Comparison of ENCODE assay signal across 18 cellular contexts in genomic region chr7:50371551-50372021, GRCh38.
A peak's percentile ranks its signal among the peaks of the same experiment; 100 is the strongest.
DNase-seq lines count a peak whose midpoint lies in the region; ATAC-seq lines count a peak whose summit lies in the region.
"Had no signal": no experiment of that assay in that cellular context is flagged by ENCODE, and none has a peak within 500 bp of the region (broad histone marks: within the 10 kb centered on the region; RNA-seq: fewer than 3 reads in every experiment).

No MANE protein-coding gene starts in this region.

- peak; percentile 53 to 56 for ATAC-seq in activated naive CD4-positive, alpha-beta T cell treated with anti-CD3 and anti-CD28 coated beads, Interleukin-2, amount 50 U/mL, for 72 hours
- ATAC-seq in stimulated activated effector memory CD8-positive, alpha-beta T cell treated with anti-CD3 and anti-CD28 coated beads, Interleukin-12 subunit alpha, Interleukin-12 subunit beta, amount 100 ng/mL, for 72 hours = peak; percentile 71
- ATAC-seq in HG03442 (IDR thresholded peaks at IDR 0.05; ENCODE audit: unreplicated experiment) = no peak
- ATAC-seq: left colon had no signal

- H3K27ac Mint-ChIP-seq in activated CD4-positive, alpha-beta T cell treated with anti-CD3 and anti-CD28 coated beads, Interleukin-2, amount 10 ng/mL, durations not matched to agents 7 days and 5 days = peak overlapping the region; percentile 81
- peak overlapping the region; percentile 82 for H3K27ac Mint-ChIP-seq in T-helper 1 cell treated with Interleukin-12 subunit alpha and Interleukin-12 subunit beta and Interleukin-4 antibody, amounts not matched to agents 30 μg/mL and 1 μg/mL, for 36 hours
- H3K27ac Mint-ChIP-seq in activated naive CD4-positive, alpha-beta T cell treated with anti-CD3 and anti-CD28 coated beads, Interleukin-2, amount 50 U/mL, for 72 hours = peak overlapping the region; percentile 81 to 98
- peak overlapping the region; percentile 97 for H3K27ac Mint-ChIP-seq in stimulated activated effector memory CD8-positive, alpha-beta T cell treated with anti-CD3 and anti-CD28 coated beads, Interleukin-12 subunit alpha, Interleukin-12 subunit beta, amount 100 ng/mL, for 72 hours
- H3K27ac Mint-ChIP-seq: HFFc6 had no signal

- H3K4me1 Mint-ChIP-seq in activated CD4-positive, alpha-beta T cell treated with anti-CD3 and anti-CD28 coated beads, Interleukin-2, amount 10 ng/mL, durations not matched to agents 7 days and 5 days = peaks cover 94% of the 10 kb centered on the region
- H3K4me1 Mint-ChIP-seq in T-helper 1 cell treated with Interleukin-12 subunit alpha and Interleukin-12 subunit beta and Interleukin-4 antibody, amounts not matched to agents 30 μg/mL and 1 μg/mL, for 36 hours (ENCODE audit: low read depth) = peaks cover 84% of the 10 kb centered on the region
- peaks cover 97% of the 10 kb centered on the region for H3K4me1 Mint-ChIP-seq in stimulated activated effector memory CD8-positive, alpha-beta T cell treated with anti-CD3 and anti-CD28 coated beads, Interleukin-12 subunit alpha, Interleukin-12 subunit beta, amount 100 ng/mL, for 72 hours

- peak; percentile 20 for DNase-seq in activated CD4-positive, alpha-beta T cell treated with anti-CD3 and anti-CD28 coated beads, Interleukin-2, amount 10 ng/mL, durations not matched to agents 7 days and 5 days
- no peak for DNase-seq in activated CD4-positive, alpha-beta T cell treated with anti-CD3 and anti-CD28 coated beads for 1 hour
- peak in 1 of 2 donors; percentile 14 for DNase-seq in activated naive CD4-positive, alpha-beta T cell treated with anti-CD3 and anti-CD28 coated beads, Interleukin-2, amount 50 U/mL, for 72 hours (ENCODE audit: low spot score in 2 of 2)
- DNase-seq in stimulated activated effector memory CD8-positive, alpha-beta T cell treated with anti-CD3 and anti-CD28 coated beads, Interleukin-12 subunit alpha, Interleukin-12 subunit beta, amount 100 ng/mL, for 72 hours (ENCODE audit: low spot score in 2 of 2) = no peak
- DNase-seq in GF-D8 (lab: John Stamatoyannopoulos, UW) (no peak), SIG-M5 (lab: John Stamatoyannopoulos, UW) (no peak)
- DNase-seq: HFFc6; Kasumi-1; left colon; NCI-H1105; NCI-H2171 treated with DMSO at 0.1 percent for 48 hours; NCI-H82; nucleus accumbens; Peyer's patch; stimulated activated naive CD4-positive, alpha-beta T cell; trophoblast cell had no signal

- H3K36me3 Mint-ChIP-seq in activated CD4-positive, alpha-beta T cell treated with anti-CD3 and anti-CD28 coated beads, Interleukin-2, amount 10 ng/mL, durations not matched to agents 7 days and 5 days (ENCODE audit: low read depth) = peaks cover 95% of the 10 kb centered on the region
- peaks cover 70% of the 10 kb centered on the region for H3K36me3 Mint-ChIP-seq in T-helper 1 cell treated with Interleukin-12 subunit alpha and Interleukin-12 subunit beta and Interleukin-4 antibody, amounts not matched to agents 30 μg/mL and 1 μg/mL, for 36 hours (ENCODE audit: low read depth)
- H3K36me3 Mint-ChIP-seq in activated naive CD4-positive, alpha-beta T cell treated with anti-CD3 and anti-CD28 coated beads, Interleukin-2, amount 50 U/mL, for 72 hours = peaks cover 52 to 85% of the 10 kb centered on the region in 2 donors
- no peaks in the 10 kb centered on the region for H3K36me3 Mint-ChIP-seq in stimulated activated effector memory CD8-positive, alpha-beta T cell treated with anti-CD3 and anti-CD28 coated beads, Interleukin-12 subunit alpha, Interleukin-12 subunit beta, amount 100 ng/mL, for 72 hours

- H3K9me3 Mint-ChIP-seq in activated CD4-positive, alpha-beta T cell treated with anti-CD3 and anti-CD28 coated beads, Interleukin-2, amount 10 ng/mL, durations not matched to agents 7 days and 5 days = no peaks in the 10 kb centered on the region
- no peaks in the 10 kb centered on the region for H3K9me3 Mint-ChIP-seq in T-helper 1 cell treated with Interleukin-12 subunit alpha and Interleukin-12 subunit beta and Interleukin-4 antibody, amounts not matched to agents 30 μg/mL and 1 μg/mL, for 36 hours
- peaks cover 0 to 4% of the 10 kb centered on the region in 2 donors for H3K9me3 Mint-ChIP-seq in activated naive CD4-positive, alpha-beta T cell treated with anti-CD3 and anti-CD28 coated beads, Interleukin-2, amount 50 U/mL, for 72 hours
- no peaks in the 10 kb centered on the region for H3K9me3 Mint-ChIP-seq in stimulated activated effector memory CD8-positive, alpha-beta T cell treated with anti-CD3 and anti-CD28 coated beads, Interleukin-12 subunit alpha, Interleukin-12 subunit beta, amount 100 ng/mL, for 72 hours

- CTCF ChIA-PET in activated CD4-positive, alpha-beta T cell treated with anti-CD3 and anti-CD28 coated beads, Interleukin-2, amount 10 ng/mL, durations not matched to agents 7 days and 5 days (lab: Charles Lee) = interaction anchor here (1.3 kb wide), 2 partner anchors 30 to 167 kb away, joined by 3 read pairs; no protein-coding TSS in a partner anchor

- no peak overlapping the region for H3K4me3 Mint-ChIP-seq in activated CD4-positive, alpha-beta T cell treated with anti-CD3 and anti-CD28 coated beads, Interleukin-2, amount 10 ng/mL, durations not matched to agents 7 days and 5 days
- peak overlapping the region; percentile 64 for H3K4me3 Mint-ChIP-seq in T-helper 1 cell treated with Interleukin-12 subunit alpha and Interleukin-12 subunit beta and Interleukin-4 antibody, amounts not matched to agents 30 μg/mL and 1 μg/mL, for 36 hours
- peak overlapping the region; percentile 52 for H3K4me3 Mint-ChIP-seq in stimulated activated effector memory CD8-positive, alpha-beta T cell treated with anti-CD3 and anti-CD28 coated beads, Interleukin-12 subunit alpha, Interleukin-12 subunit beta, amount 100 ng/mL, for 72 hours
- H3K4me3 Mint-ChIP-seq: HFFc6 had no signal

- POLR2A ChIA-PET in activated CD4-positive, alpha-beta T cell treated with anti-CD3 and anti-CD28 coated beads, Interleukin-2, amount 10 ng/mL, durations not matched to agents 7 days and 5 days (lab: Charles Lee) = no interaction called here

- H3K27me3 Mint-ChIP-seq in activated CD4-positive, alpha-beta T cell treated with anti-CD3 and anti-CD28 coated beads, Interleukin-2, amount 10 ng/mL, durations not matched to agents 7 days and 5 days = no peaks in the 10 kb centered on the region
- no peaks in the 10 kb centered on the region for H3K27me3 Mint-ChIP-seq in T-helper 1 cell treated with Interleukin-12 subunit alpha and Interleukin-12 subunit beta and Interleukin-4 antibody, amounts not matched to agents 30 μg/mL and 1 μg/mL, for 36 hours (ENCODE audit: low read depth)
